ENCODE assay signal across 10 cellular contexts in the genomic region with DNA sequence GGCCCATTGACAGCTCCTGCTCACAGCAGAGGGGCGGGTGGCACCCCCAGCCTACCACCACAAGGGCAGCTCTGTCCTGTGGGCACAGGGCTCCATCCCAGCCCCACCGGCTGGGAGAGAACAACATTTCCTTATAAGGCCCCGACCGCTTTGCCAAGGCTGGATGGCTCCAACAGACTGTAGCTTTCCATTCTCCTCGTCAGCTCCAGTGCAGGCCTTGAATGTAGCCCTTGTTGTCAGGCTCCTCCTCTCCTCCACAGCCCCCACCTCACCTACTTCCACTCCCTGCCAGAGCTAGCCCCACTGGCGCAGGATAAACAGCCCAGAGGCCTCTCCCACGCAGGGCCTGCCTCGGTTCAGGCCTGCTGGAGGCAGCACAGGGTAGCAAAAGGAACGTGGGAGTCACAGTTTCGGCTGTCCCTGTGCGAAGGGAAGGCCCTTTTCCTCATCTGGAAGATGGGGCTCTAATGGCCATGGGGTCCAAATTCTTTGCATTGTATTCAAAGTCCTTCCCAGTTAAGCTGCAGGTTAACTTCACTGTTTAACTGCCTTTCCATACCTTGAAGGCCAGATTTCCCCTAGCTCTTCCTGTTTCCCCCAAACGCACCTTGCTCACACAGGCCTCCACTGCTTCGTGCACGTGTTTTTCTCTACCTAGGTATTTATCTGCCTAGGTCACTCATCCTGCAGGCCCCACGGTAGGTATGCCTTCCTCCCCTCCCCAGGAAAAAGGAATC.
DNase-seq lines count a peak whose midpoint lies in the region; ATAC-seq and TF ChIP-seq lines count a peak whose summit lies in the region.
"Had no signal": no experiment of that assay in that cellular context is flagged by ENCODE, and none has a peak within 500 bp of the region (broad histone marks: within the 10 kb centered on the region; RNA-seq: fewer than 3 reads in every experiment).

No MANE protein-coding gene starts in this region.

- H3K9me3 ChIP-seq in HUES48 (ENCODE audit: control insufficient read depth, insufficient read depth, low read length): no peaks in the 10 kb centered on the region
- no peaks in the 10 kb centered on the region for H3K9me3 ChIP-seq in mammary epithelial cell (replicated peaks; ENCODE audit: insufficient read depth, low read length)
- no peaks in the 10 kb centered on the region for H3K9me3 ChIP-seq in CD8-positive, alpha-beta T cell (ENCODE audit: low read length)
- H3K9me3 ChIP-seq in CD8-positive, alpha-beta memory T cell (ENCODE audit: low read length): no peaks in the 10 kb centered on the region

- H3K4me1 ChIP-seq in HUES48 (ENCODE audit: control insufficient read depth, insufficient read depth, low read length) (peaks cover 17% of the 10 kb centered on the region), mammary epithelial cell (ENCODE audit: insufficient read depth, low read length) (peaks cover 13% of the 10 kb centered on the region)
- peaks cover 10% of the 10 kb centered on the region for H3K4me1 ChIP-seq in CD8-positive, alpha-beta T cell (ENCODE audit: insufficient read depth, low read length)
- H3K4me1 ChIP-seq in CD8-positive, alpha-beta memory T cell (ENCODE audit: insufficient read depth, low read length): peaks cover 15% of the 10 kb centered on the region

- dilution Hi-C loops in mammary epithelial cell (cut with HindIII; ENCODE audit: low sequenced_read_pairs): loop anchor here (25.0 kb wide), 1 partner anchor 315 kb away; a partner anchor contains a TSS

- no peaks in the 10 kb centered on the region for H4K20me1 ChIP-seq in mammary epithelial cell (ENCODE audit: insufficient read depth, low read length)

- 26% methylated on average over 12 of the region's 15 CpGs for WGBS in mammary epithelial cell (ENCODE audit: low coverage, missing lambda C conversion rate)

- H3K4me3 ChIP-seq in HUES48 (ENCODE audit: low read depth, low read length): no peak overlapping the region
- no peak overlapping the region for H3K4me3 ChIP-seq in mammary epithelial cell (replicated peaks in 1 of 3; ENCODE audit: insufficient read depth in 1 of 3, low read depth in 2 of 3, low read length in 3 of 3)
- H3K4me3 ChIP-seq in retinal pigment epithelial cell (ENCODE audit: low read length): no peak overlapping the region
- H3K4me3 ChIP-seq in CD8-positive, alpha-beta T cell (ENCODE audit: low read depth, low read length): no peak overlapping the region
- H3K4me3 ChIP-seq in CD8-positive, alpha-beta memory T cell (ENCODE audit: low read length): no peak overlapping the region
- H3K4me3 ChIP-seq: GM12878 had no signal

- CTCF ChIA-PET in mammary epithelial cell (lab: Charles Lee; ENCODE audit: low non-redundant PET): interaction anchor here (0.7 kb wide), 1 partner anchor 1289 kb away, joined by 3 read pairs; no protein-coding TSS in a partner anchor
- CTCF ChIA-PET in CD8-positive, alpha-beta T cell (lab: Charles Lee): no interaction called here
- CTCF ChIA-PET in CD8-positive, alpha-beta memory T cell (lab: Charles Lee): interaction anchor here (0.8 to 2.2 kb wide), 3 partner anchors 9 to 312 kb away, joined by 3 to 5 read pairs (median 4); no protein-coding TSS in a partner anchor

- H3K27ac Mint-ChIP-seq in HFFc6: no peak overlapping the region
- no peak overlapping the region for H3K27ac Mint-ChIP-seq in CD8-positive, alpha-beta T cell
- H3K27ac Mint-ChIP-seq in CD8-positive, alpha-beta memory T cell: peak overlapping the region in 1 of 8 donors; percentile 44

- H3K36me3 ChIP-seq in HUES48 (ENCODE audit: control insufficient read depth, insufficient read depth, low read length): no peaks in the 10 kb centered on the region
- H3K36me3 ChIP-seq in mammary epithelial cell (ENCODE audit: insufficient read depth, low read length): no peaks in the 10 kb centered on the region
- no peaks in the 10 kb centered on the region for H3K36me3 ChIP-seq in CD8-positive, alpha-beta T cell (ENCODE audit: insufficient read depth, low read length)
- H3K36me3 ChIP-seq in CD8-positive, alpha-beta memory T cell (ENCODE audit: insufficient read depth, low read length): no peaks in the 10 kb centered on the region

- H3K79me2 ChIP-seq in mammary epithelial cell (ENCODE audit: insufficient read depth, low read length): no peaks in the 10 kb centered on the region

- H2AFZ ChIP-seq in mammary epithelial cell (ENCODE audit: low read depth, low read length): peak overlapping the region; percentile 69

- no peak overlapping the region for H3K4me3 Mint-ChIP-seq in HFFc6
- no peak overlapping the region for H3K4me3 Mint-ChIP-seq in CD8-positive, alpha-beta T cell
- no peak overlapping the region for H3K4me3 Mint-ChIP-seq in CD8-positive, alpha-beta memory T cell

- no peaks in the 10 kb centered on the region for H3K36me3 Mint-ChIP-seq in HFFc6 (ENCODE audit: low read depth)
- no peaks in the 10 kb centered on the region for H3K36me3 Mint-ChIP-seq in CD8-positive, alpha-beta T cell
- H3K36me3 Mint-ChIP-seq in CD8-positive, alpha-beta memory T cell: peaks cover 0 to 1% (median 0%) of the 10 kb centered on the region in 3 donors

- intact Hi-C loops in mammary epithelial cell (cut with micrococcal nuclease): no loop called here
- intact Hi-C loops in CD8-positive, alpha-beta T cell (cut with DNase I, micrococcal nuclease): no loop called here

- peak overlapping the region; percentile 22 for H3K4me2 ChIP-seq in mammary epithelial cell (ENCODE audit: insufficient read depth, low read depth, low read length)

- H3K4me1 Mint-ChIP-seq in HFFc6 (ENCODE audit: low read depth): peaks cover 38% of the 10 kb centered on the region
- peaks cover 23% of the 10 kb centered on the region for H3K4me1 Mint-ChIP-seq in CD8-positive, alpha-beta T cell (ENCODE audit: low read depth)
- H3K4me1 Mint-ChIP-seq in CD8-positive, alpha-beta memory T cell: peaks cover 20 to 27% (median 22%) of the 10 kb centered on the region in 3 donors

- DNase-seq in mammary epithelial cell (peak; percentile 20), iPS-NIHi11 (ENCODE audit: low spot score) (peak; percentile 51), retinal pigment epithelial cell (ENCODE audit: low read depth) (peak; percentile 51), HFFc6 (no peak)
- no peak for DNase-seq in CD8-positive, alpha-beta T cell
- no peak for DNase-seq in CD8-positive, alpha-beta memory T cell
- DNase-seq: activated naive CD4-positive, alpha-beta T cell had no signal

- no peak overlapping the region for H3K9ac ChIP-seq in HUES48 (ENCODE audit: low read depth, low read length)
- H3K9ac ChIP-seq in mammary epithelial cell (ENCODE audit: insufficient read depth, low read length): no peak overlapping the region

- H3K27ac ChIP-seq in HUES48 (ENCODE audit: low read depth, low read length) (peak overlapping the region; percentile 48), mammary epithelial cell (ENCODE audit: insufficient read depth, low read depth, low read length) (no peak overlapping the region)
- H3K27ac ChIP-seq in CD8-positive, alpha-beta T cell (ENCODE audit: low read depth, low read length): no peak overlapping the region
- no peak overlapping the region for H3K27ac ChIP-seq in CD8-positive, alpha-beta memory T cell (ENCODE audit: low read depth, low read length)

- TF ChIP-seq CTCF in mammary epithelial cell (conservative IDR thresholded peaks at IDR 0.05 in 1 of 2, IDR thresholded peaks at IDR 0.05 in 1 of 2; ENCODE audit: extremely low read depth in 1 of 2, insufficient read depth in 1 of 2, low read depth in 1 of 2, low read length in 2 of 2) (peak; percentile 24 to 59), retinal pigment epithelial cell (conservative IDR thresholded peaks at IDR 0.05; ENCODE audit: low read depth, low read length) (peak; percentile 42), HFFc6 (IDR thresholded peaks at IDR 0.05) (no peak)
- TF ChIP-seq CTCF in CD8-positive, alpha-beta T cell (IDR thresholded peaks at IDR 0.05): no peak

- H3K27me3 ChIP-seq in HUES48 (ENCODE audit: control insufficient read depth, insufficient read depth, low read length): peaks cover 6% of the 10 kb centered on the region; the same call in 1 of the 2 replicates
- H3K27me3 ChIP-seq in mammary epithelial cell (ENCODE audit: insufficient read depth, low read length): no peaks in the 10 kb centered on the region
- H3K27me3 ChIP-seq in CD8-positive, alpha-beta T cell (ENCODE audit: insufficient read depth, low read length): no peaks in the 10 kb centered on the region
- H3K27me3 ChIP-seq in CD8-positive, alpha-beta memory T cell (ENCODE audit: insufficient read depth, low read length, poor library complexity, severe bottlenecking): no peaks in the 10 kb centered on the region

- in situ Hi-C loops in mammary epithelial cell (cut with MboI; ENCODE audit: low sequenced_read_pairs in 2 of 2): no loop called here

- no peaks in the 10 kb centered on the region for H3K27me3 Mint-ChIP-seq in HFFc6 (ENCODE audit: insufficient read depth)
- no peaks in the 10 kb centered on the region for H3K27me3 Mint-ChIP-seq in CD8-positive, alpha-beta T cell (ENCODE audit: low read depth)
- peaks cover 0 to 2% of the 10 kb centered on the region in 2 donors for H3K27me3 Mint-ChIP-seq in CD8-positive, alpha-beta memory T cell

- no peaks in the 10 kb centered on the region for H3K9me3 Mint-ChIP-seq in HFFc6
- H3K9me3 Mint-ChIP-seq in CD8-positive, alpha-beta T cell: no peaks in the 10 kb centered on the region
- no peaks in the 10 kb centered on the region for H3K9me3 Mint-ChIP-seq in CD8-positive, alpha-beta memory T cell

- no peak for ATAC-seq in CD8-positive, alpha-beta T cell
- ATAC-seq in GM21528 (IDR thresholded peaks at IDR 0.05; ENCODE audit: low FRiP score, unreplicated experiment): no peak
- ATAC-seq: GM12878 had no signal

- POLR2A ChIA-PET in CD8-positive, alpha-beta T cell (lab: Charles Lee): no interaction called here
- POLR2A ChIA-PET in CD8-positive, alpha-beta memory T cell (lab: Charles Lee): no interaction called here

- BruUV-seq in mammary epithelial cell (replicated peaks; lab: Mats Ljungman, UMichigan): no TSS peak

Comparison
In these comparisons a context has a peak if more than half of its experiments do, and no peak if none do; other contexts are left out.
1. DNase-seq: peak in mammary epithelial cell (single experiment), iPS-NIHi11 (single experiment) and retinal pigment epithelial cell (single experiment); none in HFFc6 (single experiment), CD8-positive, alpha-beta T cell (0 of 7) and CD8-positive, alpha-beta memory T cell (0 of 5).
2. CTCF ChIP-seq: peak in mammary epithelial cell (2 of 2) and retinal pigment epithelial cell (single experiment); none in HFFc6 (single experiment) and CD8-positive, alpha-beta T cell (single experiment).